In genomic region chr14:50085570-50086315, GRCh38 we compare ENCODE assay signal across 8 cellular contexts. TPM values are rescaled to one million over a fixed set of nuclear protein-coding genes. Genes with fewer than 3 reads are reported as not detected.
A peak's percentile ranks its signal among the peaks of the same experiment; 100 is the strongest.
DNase-seq lines count a peak whose midpoint lies in the region; ATAC-seq and TF ChIP-seq lines count a peak whose summit lies in the region.

No MANE protein-coding gene starts in this region.

- peak overlapping the region; percentile 68 for H3K4me3 Mint-ChIP-seq in activated CD8-positive, alpha-beta T cell treated with anti-CD3 and anti-CD28 coated beads, Interleukin-2, amount 10 ng/mL, durations not matched to agents 7 days and 5 days
- no peak overlapping the region for H3K4me3 Mint-ChIP-seq in nephron progenitor cell

- CTCF ChIA-PET in A673 (lab: Charles Lee), result no interaction called here
- CTCF ChIA-PET in activated CD8-positive, alpha-beta T cell treated with anti-CD3 and anti-CD28 coated beads, Interleukin-2, amount 10 ng/mL, durations not matched to agents 7 days and 5 days (lab: Charles Lee), result interaction anchor here (0.8 to 8.7 kb wide), 12 partner anchors 11 to 233 kb away, joined by 3 to 86 read pairs (median 5); partner anchors contain the start of genes ARF6 and NEMF

- H3K9me3 Mint-ChIP-seq in activated CD8-positive, alpha-beta T cell treated with anti-CD3 and anti-CD28 coated beads, Interleukin-2, amount 10 ng/mL, durations not matched to agents 7 days and 5 days (ENCODE audit: insufficient read depth), result no peaks in the 10 kb centered on the region
- H3K9me3 Mint-ChIP-seq in nephron progenitor cell, result no peaks in the 10 kb centered on the region

- intact Hi-C loops in A673 (cut with micrococcal nuclease; ENCODE audit: unreplicated experiment) (no loop called here), transverse colon (cut with DNase I; ENCODE audit: low total_unique reads) (no loop called here)

- H3K36me3 Mint-ChIP-seq in activated CD8-positive, alpha-beta T cell treated with anti-CD3 and anti-CD28 coated beads, Interleukin-2, amount 10 ng/mL, durations not matched to agents 7 days and 5 days (ENCODE audit: low read depth), result peaks cover 54% of the 10 kb centered on the region
- H3K36me3 Mint-ChIP-seq in nephron progenitor cell (ENCODE audit: low read depth), result no peaks in the 10 kb centered on the region

- no peak for TF ChIP-seq EP300 in transverse colon (IDR thresholded peaks at IDR 0.05; ENCODE audit: low read depth)

- peak overlapping the region; percentile 96 for H3K27ac Mint-ChIP-seq in activated CD8-positive, alpha-beta T cell treated with anti-CD3 and anti-CD28 coated beads, Interleukin-2, amount 10 ng/mL, durations not matched to agents 7 days and 5 days
- H3K27ac Mint-ChIP-seq in nephron progenitor cell, result peak overlapping the region; percentile 4

- POLR2A ChIA-PET in A673 (lab: Charles Lee; ENCODE audit: low non-redundant PET), result no interaction called here
- POLR2A ChIA-PET in activated CD8-positive, alpha-beta T cell treated with anti-CD3 and anti-CD28 coated beads, Interleukin-2, amount 10 ng/mL, durations not matched to agents 7 days and 5 days (lab: Charles Lee), result interaction anchor here (0.6 to 4.2 kb wide), 14 partner anchors 11 to 317 kb away, joined by 3 to 56 read pairs (median 5); partner anchors contain the start of gene NEMF

- no peak overlapping the region for H3K4me3 ChIP-seq in A673 (ENCODE audit: low read depth, low read length, poor library complexity, severe bottlenecking)
- H3K4me3 ChIP-seq in transverse colon, result no peak overlapping the region

- H3K4me1 ChIP-seq in A673 (ENCODE audit: insufficient read depth, low read length, poor library complexity, severe bottlenecking) (no peaks in the 10 kb centered on the region), transverse colon (peaks cover 0 to 6% (median 0%) of the 10 kb centered on the region in 4 donors)

- peaks cover 95% of the 10 kb centered on the region for H3K4me1 Mint-ChIP-seq in activated CD8-positive, alpha-beta T cell treated with anti-CD3 and anti-CD28 coated beads, Interleukin-2, amount 10 ng/mL, durations not matched to agents 7 days and 5 days (ENCODE audit: low read depth)
- H3K4me1 Mint-ChIP-seq in nephron progenitor cell, result peaks cover 35% of the 10 kb centered on the region

- H3K27me3 Mint-ChIP-seq in activated CD8-positive, alpha-beta T cell treated with anti-CD3 and anti-CD28 coated beads, Interleukin-2, amount 10 ng/mL, durations not matched to agents 7 days and 5 days (ENCODE audit: low read depth), result no peaks in the 10 kb centered on the region
- peaks cover 9% of the 10 kb centered on the region for H3K27me3 Mint-ChIP-seq in nephron progenitor cell (ENCODE audit: low read depth, poor library complexity)

- ATAC-seq in GM18907 (IDR thresholded peaks at IDR 0.05; ENCODE audit: unreplicated experiment), result peak; percentile 48
- peak; percentile 43 for ATAC-seq in HG03060 (IDR thresholded peaks at IDR 0.05; ENCODE audit: low read depth, unreplicated experiment)
- ATAC-seq in activated CD8-positive, alpha-beta T cell treated with anti-CD3 and anti-CD28 coated beads, Interleukin-2, amount 10 ng/mL, durations not matched to agents 7 days and 5 days, result no peak

- 78 to 86% methylated on average over 8 to 10 of the region's 10 CpGs for WGBS in transverse colon (ENCODE audit: low coverage in 1 of 2), 2 donors

- no peaks in the 10 kb centered on the region for H3K36me3 ChIP-seq in A673 (ENCODE audit: insufficient read depth, low read length, poor library complexity, severe bottlenecking)
- H3K36me3 ChIP-seq in transverse colon, result no peaks in the 10 kb centered on the region

- H3K27me3 ChIP-seq in A673 (replicated peaks; ENCODE audit: insufficient read depth, low read depth, low read length, poor library complexity), result no peaks in the 10 kb centered on the region
- no peaks in the 10 kb centered on the region for H3K27me3 ChIP-seq in transverse colon

- BruUV-seq in A673 (replicated peaks; lab: Mats Ljungman, UMichigan), result no TSS peak

- no peak overlapping the region for H3K27ac ChIP-seq in A673 (ENCODE audit: low read depth, low read length, poor library complexity, severe bottlenecking)
- H3K27ac ChIP-seq in transverse colon, result peak overlapping the region in 1 of 4 donors; percentile 39

- no peaks in the 10 kb centered on the region for H3K9me3 ChIP-seq in A673 (ENCODE audit: low read depth, low read length, poor library complexity, severe bottlenecking)
- no peaks in the 10 kb centered on the region for H3K9me3 ChIP-seq in transverse colon

- in situ Hi-C loops in transverse colon (cut with MboI; ENCODE audit: low pct_ligation_motif_present in 1 of 4, low pct_unique_long_range_greater_than_20kb in 1 of 4, low sequenced_read_pairs in 3 of 4), result no loop called here

- no peak for TF ChIP-seq POLR2A in transverse colon (IDR thresholded peaks at IDR 0.05)

- no peak for TF ChIP-seq CTCF in A673 (conservative IDR thresholded peaks at IDR 0.05; ENCODE audit: low read depth, low read length)
- no peak for TF ChIP-seq CTCF in nephron progenitor cell (IDR thresholded peaks at IDR 0.05)
- no peak for TF ChIP-seq CTCF in transverse colon (IDR thresholded peaks at IDR 0.05)

- DNase-seq in A673 (ENCODE audit: low spot score) (peak; percentile 10), nephron progenitor cell (no peak), NCI-H1436 (lab: John Stamatoyannopoulos, UW) (no peak), transverse colon (no peak), UCSD-AML1 (lab: John Stamatoyannopoulos, UW; ENCODE audit: unreplicated experiment) (no peak)
- peak; percentile 42 for DNase-seq in activated CD8-positive, alpha-beta T cell treated with anti-CD3 and anti-CD28 coated beads, Interleukin-2, amount 10 ng/mL, durations not matched to agents 7 days and 5 days

RNA-seq across cellular contexts. Expression of gene VCPKMT, which starts 30.6 kb away (rescaled TPM):
- total RNA-seq in A673 (2021), result 11.9 and 14.3 TPM in 2 replicates
- total RNA-seq in activated CD8-positive, alpha-beta T cell treated with anti-CD3 and anti-CD28 coated beads, Interleukin-2, amount 10 ng/mL, durations not matched to agents 7 days and 5 days, result 10 to 100 TPM; 12.4 to 13.0 TPM
- 10 to 100 TPM in 1 of 4 donors, 1 to 10 TPM in 3; 3.7 to 12.1 (median 5.9) TPM for total RNA-seq in transverse colon

Comparison
In these comparisons a context has a peak if more than half of its experiments do, and no peak if none do; other contexts are left out.
1. DNase-seq: peak in A673 (single experiment) and activated CD8-positive, alpha-beta T cell treated with anti-CD3 and anti-CD28 coated beads, Interleukin-2, amount 10 ng/mL, durations not matched to agents 7 days and 5 days (single experiment); none in nephron progenitor cell (single experiment), NCI-H1436 (single experiment), transverse colon (single experiment) and UCSD-AML1 (single experiment).